Comparison of ENCODE assay signal across 26 cellular contexts in genomic region chr3:43006825-43007224, GRCh38. TPM values are rescaled to one million over a fixed set of nuclear protein-coding genes. Genes with fewer than 3 reads are reported as not detected.
"Had no signal": no experiment of that assay in that cellular context is flagged by ENCODE, and none has a peak within 500 bp of the region (broad histone marks: within the 10 kb centered on the region; RNA-seq: fewer than 3 reads in every experiment).

No MANE protein-coding gene starts in this region.

- H3K27me3 Mint-ChIP-seq: dendritic cell treated with granulocyte-macrophage colony-stimulating factor and Interleukin-4, amounts not matched to agents 40 ng/mL and 50 ng/mL, for 4 days; naive B cell; naive thymus-derived CD8-positive, alpha-beta T cell had no signal

- H3K4me1 ChIP-seq: colonic mucosa, foreskin keratinocyte had no signal

- H3K79me2 ChIP-seq: hepatocyte had no signal

- H3K36me3 ChIP-seq: colonic mucosa, esophagus muscularis mucosa, gastroesophageal sphincter, heart left ventricle, lower lobe of right lung had no signal

- H3K36me3 Mint-ChIP-seq: mesothelial cell of epicardium; naive B cell; naive thymus-derived CD8-positive, alpha-beta T cell had no signal

- ATAC-seq: effector memory CD8-positive, alpha-beta T cell; foreskin keratinocyte; gastroesophageal sphincter; heart left ventricle; left colon; left lobe of liver; left ventricle myocardium superior; lower lobe of right lung; mucosa of descending colon; naive thymus-derived CD8-positive, alpha-beta T cell had no signal

- H3K27ac Mint-ChIP-seq: dendritic cell treated with granulocyte-macrophage colony-stimulating factor and Interleukin-4, amounts not matched to agents 40 ng/mL and 50 ng/mL, for 4 days; effector memory CD8-positive, alpha-beta T cell; immature natural killer cell; mesothelial cell of epicardium; naive B cell had no signal

- H3K4me3 ChIP-seq: colonic mucosa, esophagus muscularis mucosa, gastroesophageal sphincter, heart left ventricle, hepatocyte, lower lobe of right lung, mucosa of descending colon had no signal

- H3K27ac ChIP-seq: colonic mucosa, esophagus muscularis mucosa, foreskin keratinocyte, gastroesophageal sphincter, heart left ventricle, hepatocyte, lower lobe of right lung had no signal

- H3K27me3 ChIP-seq: colonic mucosa, esophagus muscularis mucosa, foreskin keratinocyte, gastroesophageal sphincter, heart left ventricle, hepatocyte had no signal

- DNase-seq: colonic mucosa; cortex of kidney; effector CD8-positive, alpha-beta T cell; effector memory CD8-positive, alpha-beta T cell; foreskin keratinocyte; heart left ventricle; immature natural killer cell; islet precursor cell; kidney; kidney glomerular epithelial cell; left colon; left ventricle myocardium superior; lower lobe of right lung; mesenchymal stem cell; mucosa of descending colon; naive B cell; naive thymus-derived CD8-positive, alpha-beta T cell had no signal

- H3K9me3 Mint-ChIP-seq: dendritic cell treated with granulocyte-macrophage colony-stimulating factor and Interleukin-4, amounts not matched to agents 40 ng/mL and 50 ng/mL, for 4 days; effector memory CD8-positive, alpha-beta T cell; mesothelial cell of epicardium had no signal

- H3K9me3 ChIP-seq: colonic mucosa, esophagus muscularis mucosa, gastroesophageal sphincter, lower lobe of right lung, mucosa of descending colon had no signal

- H2AFZ ChIP-seq: hepatocyte had no signal

- H3K4me2 ChIP-seq: hepatocyte had no signal

- H3K4me3 Mint-ChIP-seq: dendritic cell treated with granulocyte-macrophage colony-stimulating factor and Interleukin-4, amounts not matched to agents 40 ng/mL and 50 ng/mL, for 4 days; effector memory CD8-positive, alpha-beta T cell; immature natural killer cell; mesothelial cell of epicardium had no signal

RNA-seq across cellular contexts. Expression of gene GASK1A, which starts 27.7 kb away (rescaled TPM):
- total RNA-seq: endothelial cell of umbilical vein, lung microvascular endothelial cell, myocyte had no signal
- polyA plus RNA-seq: immature natural killer cell had no signal
